ENCODE assay signal across 8 cellular contexts in genomic region chr5:179060116-179061008, GRCh38. TPM values are rescaled to one million over a fixed set of nuclear protein-coding genes. Genes with fewer than 3 reads are reported as not detected.
DNase-seq lines count a peak whose midpoint lies in the region; ATAC-seq and FAIRE-seq lines count a peak whose summit lies in the region.

Gene ZNF354C, plus strand, starts transcription at chr5:179060373. Its CDS starts 1,696 bp downstream, at chr5:179062069.

- WGBS in small intestine, 3 donors, result 4 to 10% (median 5%) methylated on average over 76 to 81 of the region's 81 CpGs

- H3K4me1 ChIP-seq in small intestine (ENCODE audit: control insufficient read depth in 2 of 2, insufficient read depth in 1 of 2, low read depth in 1 of 2, low read length in 1 of 2), result no peaks in the 10 kb centered on the region

- no peak for FAIRE-seq in small intestine (lab: Jason Lieb, UNC)

- peaks cover 69% of the 10 kb centered on the region for H3K9me3 ChIP-seq in KOPT-K1 (ENCODE audit: insufficient read depth, low read length, poor library complexity, severe bottlenecking)
- H3K9me3 ChIP-seq in small intestine (ENCODE audit: control insufficient read depth, low read depth), result no peaks in the 10 kb centered on the region

- peak within 1 kb of the TSS; percentile 70 to 83 for H3K4me3 ChIP-seq in small intestine (ENCODE audit: low read depth in 1 of 2, low read length in 2 of 2)

- H3K27me3 ChIP-seq in small intestine (ENCODE audit: control insufficient read depth in 2 of 2, insufficient read depth in 2 of 2, low read length in 2 of 2), result no peaks in the 10 kb centered on the region

- ATAC-seq in GM18909 (IDR thresholded peaks at IDR 0.05; ENCODE audit: poor library complexity, unreplicated experiment) (peak; percentile 92), HG02610 (IDR thresholded peaks at IDR 0.05; ENCODE audit: unreplicated experiment) (no peak)

- peaks cover 35% of the 10 kb centered on the region for H3K36me3 ChIP-seq in KOPT-K1 (ENCODE audit: insufficient read depth, low read length)
- H3K36me3 ChIP-seq in small intestine (ENCODE audit: control insufficient read depth in 2 of 2, insufficient read depth in 2 of 2, low read length in 2 of 2), result no peaks in the 10 kb centered on the region

- H3K27ac ChIP-seq in KOPT-K1 (ENCODE audit: low read depth, low read length, poor library complexity, severe bottlenecking) (peak within 1 kb of the TSS; percentile 62), small intestine (ENCODE audit: low read depth in 1 of 2, low read length in 1 of 2) (peak within 1 kb of the TSS in 1 of 2 donors; percentile 55)

- peak; percentile 85 to 87 for DNase-seq in activated CD4-positive, alpha-beta T cell treated with anti-CD3 and anti-CD28 coated beads for 4 hours
- DNase-seq in cerebellar nuclear complex (lab: John Stamatoyannopoulos, UW) (peak; percentile 41 to 77), inferior parietal cortex (ENCODE audit: extremely low spot score) (peak; percentile 84), small intestine (peak; percentile 79), NCI-H2196 (lab: John Stamatoyannopoulos, UW; ENCODE audit: unreplicated experiment) (no peak)

RNA-seq across cellular contexts. Expression of gene ZNF354C, which starts in this region (rescaled TPM):
- polyA plus RNA-seq in small intestine, result 1 to 10 TPM in 1 of 3 donors, under 1 TPM in 2; 0.45 to 1.1 (median 0.81) TPM
